19 cellular contexts compared by ENCODE assay signal in genomic region chr2:64145760-64146159, GRCh38. TPM values are rescaled to one million over a fixed set of nuclear protein-coding genes. Genes with fewer than 3 reads are reported as not detected.
DNase-seq lines count a peak whose midpoint lies in the region; ATAC-seq and TF ChIP-seq lines count a peak whose summit lies in the region.
"Had no signal": no experiment of that assay in that cellular context is flagged by ENCODE, and none has a peak within 500 bp of the region (broad histone marks: within the 10 kb centered on the region; RNA-seq: fewer than 3 reads in every experiment).

No MANE protein-coding gene starts in this region.

- no peaks in the 10 kb centered on the region for H3K27me3 Mint-ChIP-seq in CD4-positive, CD25-positive, alpha-beta regulatory T cell
- no peaks in the 10 kb centered on the region for H3K27me3 Mint-ChIP-seq in naive thymus-derived CD4-positive, alpha-beta T cell

- no peak for ATAC-seq in CD4-positive, CD25-positive, alpha-beta regulatory T cell (ENCODE audit: low read depth in 2 of 2)
- ATAC-seq in naive thymus-derived CD4-positive, alpha-beta T cell = no peak
- ATAC-seq: CD8-positive, alpha-beta T cell had no signal

- in situ Hi-C loops in mammary epithelial cell (cut with MboI; ENCODE audit: low sequenced_read_pairs in 2 of 2) = no loop called here

- no peak; the same call in 1 of the 2 replicates for TF ChIP-seq EP300 in Ishikawa (IDR thresholded peaks at IDR 0.05; ENCODE audit: borderline replicate concordance)

- H3K9ac ChIP-seq in mammary epithelial cell (ENCODE audit: insufficient read depth, low read length) = no peak overlapping the region
- H3K9ac ChIP-seq: SK-N-SH had no signal

- H3K9me3 ChIP-seq in CD4-positive, CD25-positive, alpha-beta regulatory T cell (ENCODE audit: control insufficient read depth in 2 of 2, low read length in 2 of 2) = no peaks in the 10 kb centered on the region
- H3K9me3 ChIP-seq in mammary epithelial cell (replicated peaks; ENCODE audit: insufficient read depth, low read length) = no peaks in the 10 kb centered on the region
- H3K9me3 ChIP-seq in naive thymus-derived CD4-positive, alpha-beta T cell (ENCODE audit: control insufficient read depth in 2 of 3, low read length in 3 of 3) = no peaks in the 10 kb centered on the region
- H3K9me3 ChIP-seq in A673 (ENCODE audit: low read depth, low read length, poor library complexity, severe bottlenecking) = no peaks in the 10 kb centered on the region
- H3K9me3 ChIP-seq: SK-N-SH had no signal

- peak overlapping the region; percentile 75 for H3K4me3 ChIP-seq in CD4-positive, CD25-positive, alpha-beta regulatory T cell (ENCODE audit: low read depth, low read length)
- H3K4me3 ChIP-seq in mammary epithelial cell (replicated peaks in 1 of 3; ENCODE audit: insufficient read depth in 1 of 3, low read depth in 2 of 3, low read length in 3 of 3) = no peak overlapping the region
- H3K4me3 ChIP-seq in naive thymus-derived CD4-positive, alpha-beta T cell (ENCODE audit: low read length) = no peak overlapping the region
- no peak overlapping the region for H3K4me3 ChIP-seq in A673 (ENCODE audit: low read depth, low read length, poor library complexity, severe bottlenecking)

- H3K9me3 Mint-ChIP-seq in CD4-positive, CD25-positive, alpha-beta regulatory T cell = no peaks in the 10 kb centered on the region
- peaks cover 0 to 1% (median 0%) of the 10 kb centered on the region in 11 donors for H3K9me3 Mint-ChIP-seq in naive thymus-derived CD4-positive, alpha-beta T cell
- H3K9me3 Mint-ChIP-seq: CD8-positive, alpha-beta T cell had no signal

- intact Hi-C loops in mammary epithelial cell (cut with micrococcal nuclease) (no loop called here), A673 (cut with micrococcal nuclease; ENCODE audit: unreplicated experiment) (no loop called here)
- intact Hi-C loops in naive thymus-derived CD4-positive, alpha-beta T cell (cut with micrococcal nuclease) = loop anchor here in 1 of 2 donors (2.0 to 10.0 kb wide), 4 partner anchors 57 to 1081 kb away; partner anchors contain the start of genes ACTR2 and SERTAD2

- H3K4me1 Mint-ChIP-seq in CD4-positive, CD25-positive, alpha-beta regulatory T cell = peaks cover 14 to 22% (median 18%) of the 10 kb centered on the region in 4 donors
- peaks cover 12 to 30% (median 24%) of the 10 kb centered on the region in 7 donors for H3K4me1 Mint-ChIP-seq in naive thymus-derived CD4-positive, alpha-beta T cell

- no peak overlapping the region for H3K27ac Mint-ChIP-seq in CD4-positive, CD25-positive, alpha-beta regulatory T cell
- no peak overlapping the region for H3K27ac Mint-ChIP-seq in naive thymus-derived CD4-positive, alpha-beta T cell
- H3K27ac Mint-ChIP-seq: CD8-positive, alpha-beta T cell had no signal

- dilution Hi-C loops in mammary epithelial cell (cut with HindIII; ENCODE audit: low sequenced_read_pairs) = no loop called here

- no TSS peak for BruUV-seq in mammary epithelial cell (replicated peaks; lab: Mats Ljungman, UMichigan)
- BruUV-seq in A673 (replicated peaks; lab: Mats Ljungman, UMichigan) = no TSS peak

- H3K36me3 ChIP-seq in CD4-positive, CD25-positive, alpha-beta regulatory T cell (ENCODE audit: control insufficient read depth, insufficient read depth, low read length) = no peaks in the 10 kb centered on the region
- H3K36me3 ChIP-seq in mammary epithelial cell (ENCODE audit: insufficient read depth, low read length) (no peaks in the 10 kb centered on the region), A673 (ENCODE audit: insufficient read depth, low read length, poor library complexity, severe bottlenecking) (no peaks in the 10 kb centered on the region)
- H3K36me3 ChIP-seq in naive thymus-derived CD4-positive, alpha-beta T cell (ENCODE audit: control insufficient read depth in 2 of 3, insufficient read depth in 3 of 3, low read length in 3 of 3) = peaks cover 0 to 4% (median 0%) of the 10 kb centered on the region in 3 experiments

- no peak overlapping the region for H3K4me2 ChIP-seq in mammary epithelial cell (ENCODE audit: insufficient read depth, low read depth, low read length)
- H3K4me2 ChIP-seq: SK-N-SH had no signal

- POLR2A ChIA-PET in naive thymus-derived CD4-positive, alpha-beta T cell (lab: Charles Lee) = interaction anchor here (0.7 to 1.2 kb wide), 4 partner anchors 43 to 180 kb away, joined by 3 to 5 read pairs (median 4); no protein-coding TSS in a partner anchor
- POLR2A ChIA-PET in A673 (lab: Charles Lee; ENCODE audit: low non-redundant PET) = no interaction called here

- H3K4me3 Mint-ChIP-seq in CD4-positive, CD25-positive, alpha-beta regulatory T cell = no peak overlapping the region
- no peak overlapping the region for H3K4me3 Mint-ChIP-seq in naive thymus-derived CD4-positive, alpha-beta T cell
- H3K4me3 Mint-ChIP-seq: CD8-positive, alpha-beta T cell had no signal

- H3K4me1 ChIP-seq in CD4-positive, CD25-positive, alpha-beta regulatory T cell (ENCODE audit: control insufficient read depth, insufficient read depth, low read length, poor library complexity, severe bottlenecking) = peaks cover 28% of the 10 kb centered on the region
- peaks cover 8% of the 10 kb centered on the region for H3K4me1 ChIP-seq in mammary epithelial cell (ENCODE audit: insufficient read depth, low read length)
- peaks cover 11 to 21% of the 10 kb centered on the region in 2 donors for H3K4me1 ChIP-seq in naive thymus-derived CD4-positive, alpha-beta T cell (ENCODE audit: control insufficient read depth in 2 of 2, insufficient read depth in 2 of 2, low read length in 2 of 2)
- H3K4me1 ChIP-seq in A673 (ENCODE audit: insufficient read depth, low read length, poor library complexity, severe bottlenecking) = peaks cover 19% of the 10 kb centered on the region

- no peak for TF ChIP-seq RAD21 in Ishikawa (IDR thresholded peaks at IDR 0.05; ENCODE audit: low read depth)

- CTCF ChIA-PET in mammary epithelial cell (lab: Charles Lee; ENCODE audit: low non-redundant PET) = no interaction called here
- CTCF ChIA-PET in naive thymus-derived CD4-positive, alpha-beta T cell (lab: Charles Lee) = interaction anchor here (0.6 to 1.1 kb wide), 3 partner anchors 10 to 96 kb away, joined by 3 to 4 read pairs (median 3); no protein-coding TSS in a partner anchor
- CTCF ChIA-PET in A673 (lab: Charles Lee) = no interaction called here

- no peaks in the 10 kb centered on the region for H3K36me3 Mint-ChIP-seq in CD4-positive, CD25-positive, alpha-beta regulatory T cell
- H3K36me3 Mint-ChIP-seq in naive thymus-derived CD4-positive, alpha-beta T cell = peaks cover 0 to 6% (median 0%) of the 10 kb centered on the region in 5 donors

- no peaks in the 10 kb centered on the region for H4K20me1 ChIP-seq in mammary epithelial cell (ENCODE audit: insufficient read depth, low read length)

- H3K27ac ChIP-seq in CD4-positive, CD25-positive, alpha-beta regulatory T cell (ENCODE audit: insufficient read depth, low read length, poor library complexity, severe bottlenecking) = no peak overlapping the region
- H3K27ac ChIP-seq in mammary epithelial cell (ENCODE audit: insufficient read depth, low read depth, low read length) (no peak overlapping the region), A673 (ENCODE audit: low read depth, low read length, poor library complexity, severe bottlenecking) (no peak overlapping the region)
- peak overlapping the region; percentile 98 for H3K27ac ChIP-seq in naive thymus-derived CD4-positive, alpha-beta T cell (ENCODE audit: low read depth, low read length)

- peaks cover 34% of the 10 kb centered on the region for H3K79me2 ChIP-seq in mammary epithelial cell (ENCODE audit: insufficient read depth, low read length)

- 55% methylated on average over 1 of the region's 1 CpG for WGBS in mammary epithelial cell (ENCODE audit: low coverage, missing lambda C conversion rate)

- peak overlapping the region; percentile 7 for H2AFZ ChIP-seq in mammary epithelial cell (ENCODE audit: low read depth, low read length)

- no peaks in the 10 kb centered on the region for H3K27me3 ChIP-seq in CD4-positive, CD25-positive, alpha-beta regulatory T cell (ENCODE audit: control insufficient read depth, insufficient read depth, low read length)
- H3K27me3 ChIP-seq in mammary epithelial cell (ENCODE audit: insufficient read depth, low read length) (no peaks in the 10 kb centered on the region), A673 (replicated peaks; ENCODE audit: insufficient read depth, low read depth, low read length, poor library complexity) (no peaks in the 10 kb centered on the region)
- no peaks in the 10 kb centered on the region for H3K27me3 ChIP-seq in naive thymus-derived CD4-positive, alpha-beta T cell (ENCODE audit: control insufficient read depth in 2 of 2, insufficient read depth in 2 of 2, low read length in 2 of 2)

- DNase-seq in CD4-positive, CD25-positive, alpha-beta regulatory T cell = peak in 1 of 3 donors; percentile 11
- DNase-seq in mammary epithelial cell = no peak
- peak in 2 of 9 donors; percentile 22 to 24 for DNase-seq in naive thymus-derived CD4-positive, alpha-beta T cell
- DNase-seq in activated effector memory CD4-positive, alpha-beta T cell treated with anti-CD3 and anti-CD28 coated beads, Interleukin-2, amount 50 U/mL, for 16 hours = no peak
- DNase-seq in GM19238 (ENCODE audit: insufficient read length, low spot score) = no peak
- no peak for DNase-seq in SKM-1 treated with dmso at 0.1 percent for 144 hours (lab: John Stamatoyannopoulos, UW; ENCODE audit: unreplicated experiment)
- no peak for DNase-seq in A673 (ENCODE audit: low spot score)
- DNase-seq: Calu3; CD8-positive, alpha-beta T cell; KBM-7; MV-4-11; NCI-H187; NCI-H2107; NCI-H510A treated with DMSO at 0.1 percent for 48 hours; NCI-H774; RPMI8226; SHP77 treated with DMSO at 0.1 percent for 48 hours; SK-N-SH had no signal

- TF ChIP-seq CTCF in mammary epithelial cell (conservative IDR thresholded peaks at IDR 0.05 in 1 of 2, IDR thresholded peaks at IDR 0.05 in 1 of 2; ENCODE audit: extremely low read depth in 1 of 2, insufficient read depth in 1 of 2, low read depth in 1 of 2, low read length in 2 of 2) (no peak), A673 (conservative IDR thresholded peaks at IDR 0.05; ENCODE audit: low read depth, low read length) (no peak)

TF ChIP-seq in Ishikawa, 13 proteins besides CTCF, POLR2A, EP300 and RAD21:
- TF ChIP-seq TAF1 (IDR thresholded peaks at IDR 0.05; ENCODE audit: low read depth) (no peak), CEBPB (IDR thresholded peaks at IDR 0.05) (peak; percentile 89), MAX (IDR thresholded peaks at IDR 0.05) (0 out of 2 replicates have a peak, but pooled peaks have one; percentile 14), TEAD4 (IDR thresholded peaks at IDR 0.05) (peak; percentile 26; the same call in 1 of the 2 replicates)

RNA-seq across cellular contexts. Expression of gene PELI1, which starts 1.5 kb away (rescaled TPM):
- 405 TPM for total RNA-seq in CD4-positive, CD25-positive, alpha-beta regulatory T cell
- polyA plus RNA-seq in CD4-positive, CD25-positive, alpha-beta regulatory T cell = 10 to 100 TPM; 32.9 to 39.8 (median 33.8) TPM
- 10 to 100 TPM; 18.9 to 26.7 TPM for total RNA-seq in mammary epithelial cell
- 8.3 TPM for polyA plus RNA-seq in mammary epithelial cell
- polyA minus RNA-seq in mammary epithelial cell = 13.1 TPM
- total RNA-seq in naive thymus-derived CD4-positive, alpha-beta T cell = 100 to 1,000 TPM in 2 of 5 experiments, 10 to 100 TPM in 3; 33.4 to 170 (median 57.2) TPM
- 10 to 100 TPM; 12.3 to 15.2 TPM for polyA plus RNA-seq in naive thymus-derived CD4-positive, alpha-beta T cell
- total RNA-seq in A673 (2021) = 35.1 and 36.9 TPM in 2 replicates
